8 cellular contexts compared by ENCODE assay signal in the genomic region with DNA sequence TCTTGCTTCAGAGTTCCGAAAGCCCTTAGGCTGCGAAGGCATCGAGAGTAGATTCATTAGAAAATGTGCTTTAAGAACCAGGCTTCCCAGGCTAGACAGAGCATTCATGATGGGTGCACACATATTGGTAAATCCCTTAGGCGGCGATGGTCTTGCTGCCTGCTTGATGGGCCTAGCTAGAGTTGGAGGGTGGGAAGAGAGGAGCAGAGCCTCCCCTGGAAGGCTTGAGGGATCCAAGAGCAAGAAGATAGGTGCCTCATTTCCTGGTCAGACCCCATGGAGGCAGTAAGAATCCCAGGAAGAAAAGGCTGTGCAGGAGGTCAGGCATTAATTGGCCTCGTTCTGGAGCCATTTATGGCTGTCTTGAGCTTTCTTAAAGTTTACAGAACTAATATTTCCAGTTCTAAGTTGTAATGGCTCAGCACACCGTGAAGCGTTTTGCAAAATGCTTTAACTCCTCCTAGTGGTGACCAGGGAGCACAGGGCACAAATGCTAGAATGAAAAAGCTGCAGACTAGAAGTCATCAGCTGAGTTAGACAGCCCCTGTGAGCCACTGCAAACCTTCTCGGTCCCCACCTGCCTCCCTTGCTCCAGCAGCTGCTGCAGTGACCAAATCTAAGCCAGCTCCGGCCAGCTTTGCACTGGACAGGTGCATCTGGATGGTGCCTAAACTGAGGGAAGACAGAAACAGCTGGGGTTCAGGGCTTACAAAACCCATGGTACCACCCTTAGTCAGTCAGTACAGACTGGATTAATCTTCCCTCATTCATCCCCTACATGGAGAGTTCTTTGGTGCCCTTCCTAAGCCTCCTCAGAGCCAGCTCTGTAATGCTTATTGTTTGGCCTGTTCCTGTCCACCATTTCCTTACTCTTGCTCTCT. TPM values are rescaled to one million over a fixed set of nuclear protein-coding genes. Genes with fewer than 3 reads are reported as not detected.
DNase-seq lines count a peak whose midpoint lies in the region; ATAC-seq and TF ChIP-seq lines count a peak whose summit lies in the region.

No MANE protein-coding gene starts in this region.

- no peak overlapping the region for H3K4me3 ChIP-seq in naive thymus-derived CD4-positive, alpha-beta T cell (ENCODE audit: low read length)

- H3K9me3 ChIP-seq in naive thymus-derived CD4-positive, alpha-beta T cell (ENCODE audit: control insufficient read depth in 2 of 3, low read length in 3 of 3): no peaks in the 10 kb centered on the region

- no peaks in the 10 kb centered on the region for H3K36me3 ChIP-seq in naive thymus-derived CD4-positive, alpha-beta T cell (ENCODE audit: control insufficient read depth in 2 of 3, insufficient read depth in 3 of 3, low read length in 3 of 3)

- ATAC-seq in GM19463 (IDR thresholded peaks at IDR 0.05; ENCODE audit: unreplicated experiment): peak; percentile 78
- ATAC-seq in naive thymus-derived CD4-positive, alpha-beta T cell: peak; percentile 49
- no peak for ATAC-seq in stimulated activated memory B cell treated with anti-CD40 and anti-IgM and Interleukin-4, amounts not matched to agents 10 μg/mL and 1 μg/mL and 100 μg/mL, for 72 hours

- no peaks in the 10 kb centered on the region for H3K9me3 Mint-ChIP-seq in naive thymus-derived CD4-positive, alpha-beta T cell
- no peaks in the 10 kb centered on the region for H3K9me3 Mint-ChIP-seq in stimulated activated memory B cell treated with anti-CD40 and anti-IgM and Interleukin-4, amounts not matched to agents 10 μg/mL and 1 μg/mL and 100 μg/mL, for 72 hours

- CTCF ChIA-PET in RWPE1 (lab: Yijun Ruan, JAX): interaction anchor here (0.6 to 1.5 kb wide), 5 partner anchors 10 to 534 kb away, joined by 3 to 5 read pairs (median 3); no protein-coding TSS in a partner anchor
- CTCF ChIA-PET in naive thymus-derived CD4-positive, alpha-beta T cell (lab: Charles Lee): interaction anchor here (0.6 to 2.3 kb wide), 12 partner anchors 9 to 541 kb away, joined by 3 to 12 read pairs (median 4); a partner anchor contains a TSS

- no peaks in the 10 kb centered on the region for H3K36me3 Mint-ChIP-seq in naive thymus-derived CD4-positive, alpha-beta T cell
- no peaks in the 10 kb centered on the region for H3K36me3 Mint-ChIP-seq in stimulated activated memory B cell treated with anti-CD40 and anti-IgM and Interleukin-4, amounts not matched to agents 10 μg/mL and 1 μg/mL and 100 μg/mL, for 72 hours

- no peak for TF ChIP-seq POLR2A in erythroblast (IDR thresholded peaks at IDR 0.05; ENCODE audit: low read length)

- peak; percentile 37 for TF ChIP-seq CTCF in RWPE1 (conservative IDR thresholded peaks at IDR 0.05; ENCODE audit: low read depth)

- no peak overlapping the region for H3K4me3 Mint-ChIP-seq in naive thymus-derived CD4-positive, alpha-beta T cell
- no peak overlapping the region for H3K4me3 Mint-ChIP-seq in stimulated activated memory B cell treated with anti-CD40 and anti-IgM and Interleukin-4, amounts not matched to agents 10 μg/mL and 1 μg/mL and 100 μg/mL, for 72 hours

- POLR2A ChIA-PET in RWPE1 (lab: Yijun Ruan, JAX; ENCODE audit: low non-redundant PET): no interaction called here
- POLR2A ChIA-PET in naive thymus-derived CD4-positive, alpha-beta T cell (lab: Charles Lee): interaction anchor here (0.6 to 0.8 kb wide), 2 partner anchors 38 to 67 kb away, joined by 3 read pairs; a partner anchor contains a TSS

- peaks cover 0 to 5% of the 10 kb centered on the region in 2 donors for H3K4me1 ChIP-seq in naive thymus-derived CD4-positive, alpha-beta T cell (ENCODE audit: control insufficient read depth in 2 of 2, insufficient read depth in 2 of 2, low read length in 2 of 2)

- intact Hi-C loops in naive thymus-derived CD4-positive, alpha-beta T cell (cut with micrococcal nuclease): loop anchor here (1.0 to 2.0 kb wide), 3 partner anchors 381 to 534 kb away; no protein-coding TSS in a partner anchor

- H3K27me3 Mint-ChIP-seq in naive thymus-derived CD4-positive, alpha-beta T cell: no peaks in the 10 kb centered on the region
- H3K27me3 Mint-ChIP-seq in stimulated activated memory B cell treated with anti-CD40 and anti-IgM and Interleukin-4, amounts not matched to agents 10 μg/mL and 1 μg/mL and 100 μg/mL, for 72 hours: no peaks in the 10 kb centered on the region

- H3K27ac Mint-ChIP-seq in naive thymus-derived CD4-positive, alpha-beta T cell: no peak overlapping the region
- H3K27ac Mint-ChIP-seq in stimulated activated memory B cell treated with anti-CD40 and anti-IgM and Interleukin-4, amounts not matched to agents 10 μg/mL and 1 μg/mL and 100 μg/mL, for 72 hours: no peak overlapping the region

- H3K27ac ChIP-seq in RWPE1: no peak overlapping the region
- H3K27ac ChIP-seq in naive thymus-derived CD4-positive, alpha-beta T cell (ENCODE audit: low read depth, low read length): no peak overlapping the region

- H3K27me3 ChIP-seq in naive thymus-derived CD4-positive, alpha-beta T cell (ENCODE audit: control insufficient read depth in 2 of 2, insufficient read depth in 2 of 2, low read length in 2 of 2): no peaks in the 10 kb centered on the region

- peak; percentile 59 for DNase-seq in EL
- peak; percentile 38 for DNase-seq in HPDE6-E6E7 (ENCODE audit: extremely low spot score)
- DNase-seq in RWPE1 (ENCODE audit: low spot score): peak; percentile 34
- peak; percentile 4 for DNase-seq in erythroblast (lab: John Stamatoyannopoulos, UW)
- DNase-seq in naive thymus-derived CD4-positive, alpha-beta T cell: peak in 4 of 9 donors; percentile 8 to 30 (median 15)
- DNase-seq in CD1c-positive myeloid dendritic cell (ENCODE audit: extremely low spot score): no peak

- H3K4me1 Mint-ChIP-seq in naive thymus-derived CD4-positive, alpha-beta T cell: peaks cover 4 to 22% (median 16%) of the 10 kb centered on the region in 7 donors
- no peaks in the 10 kb centered on the region for H3K4me1 Mint-ChIP-seq in stimulated activated memory B cell treated with anti-CD40 and anti-IgM and Interleukin-4, amounts not matched to agents 10 μg/mL and 1 μg/mL and 100 μg/mL, for 72 hours

RNA-seq across cellular contexts. Expression of a gene that starts 14.7 kb away (rescaled TPM):
- under 1 TPM in 2 of 5 experiments, not detected in 3; 0.17 to 0.40 TPM for total RNA-seq in naive thymus-derived CD4-positive, alpha-beta T cell
- not detected for polyA plus RNA-seq in naive thymus-derived CD4-positive, alpha-beta T cell

RNA-seq across cellular contexts. Expression of a gene that starts 33.6 kb away (rescaled TPM):
- not detected for total RNA-seq in naive thymus-derived CD4-positive, alpha-beta T cell
- not detected for polyA plus RNA-seq in naive thymus-derived CD4-positive, alpha-beta T cell

RNA-seq across cellular contexts. Expression of a gene that starts 38.0 kb away (rescaled TPM):
- 1 to 10 TPM; 2.7 to 8.3 (median 7.3) TPM for total RNA-seq in naive thymus-derived CD4-positive, alpha-beta T cell
- 10 to 100 TPM in 1 of 2 donors, 1 to 10 TPM in 1; 8.6 to 12.0 TPM for polyA plus RNA-seq in naive thymus-derived CD4-positive, alpha-beta T cell
